ENCODE assay signal across 17 cellular contexts in genomic region chr18:79117380-79117779, GRCh38.
"Had no signal": no experiment of that assay in that cellular context is flagged by ENCODE, and none has a peak within 500 bp of the region (broad histone marks: within the 10 kb centered on the region; RNA-seq: fewer than 3 reads in every experiment).

No MANE protein-coding gene starts in this region.

- H3K36me3 ChIP-seq: brain microvascular endothelial cell, colonic mucosa had no signal

- H3K27ac ChIP-seq: brain microvascular endothelial cell, colonic mucosa, tibial nerve, vagina had no signal

- ATAC-seq: activated CD4-positive, CD25-positive, alpha-beta regulatory T cell treated with anti-CD3 and anti-CD28 coated beads, Interleukin-2, amount 50 U/mL, for 24 hours; activated CD8-positive, alpha-beta T cell treated with anti-CD3 and anti-CD28 coated beads, Interleukin-2, amount 10 ng/mL, durations not matched to agents 7 days and 5 days; activated naive CD8-positive, alpha-beta T cell treated with anti-CD3 and anti-CD28 coated beads, Interleukin-2, amount 50 U/mL, for 24 hours; activated T-cell treated with anti-CD3 and anti-CD28 coated beads, Interleukin-2, amount 50 U/mL, for 4 hours had no signal

- DNase-seq: activated CD4-positive, alpha-beta T cell treated with anti-CD3 and anti-CD28 coated beads, Interleukin-2, amount 10 ng/mL, durations not matched to agents 7 days and 5 days; activated CD8-positive, alpha-beta T cell treated with anti-CD3 and anti-CD28 coated beads, Interleukin-2, amount 10 ng/mL, durations not matched to agents 7 days and 5 days; activated naive CD4-positive, alpha-beta T cell treated with anti-CD3 and anti-CD28 coated beads for 36 hours; activated naive CD8-positive, alpha-beta T cell treated with anti-CD3 and anti-CD28 coated beads, Interleukin-2, amount 50 U/mL, for 24 hours; activated T-cell treated with anti-CD3 and anti-CD28 coated beads, Interleukin-2, amount 50 U/mL, for 4 hours; aorta; brain microvascular endothelial cell; central memory CD4-positive, alpha-beta T cell; colonic mucosa; left cardiac atrium; midbrain; nucleus accumbens; stimulated activated CD4-positive, alpha-beta T cell treated with anti-CD3 and anti-CD28 coated beads, Interleukin-12 subunit alpha, Interleukin-12 subunit beta, amount 100 ng/mL, for 4 hours; stimulated activated CD4-positive, alpha-beta T cell treated with anti-CD3 and anti-CD28 coated beads, Interleukin-1b, Interleukin-23, amount 100 ng/mL, for 48 hours had no signal

- H3K4me1 ChIP-seq: colonic mucosa, vagina had no signal

- H3K9me3 ChIP-seq: colonic mucosa, tibial nerve, vagina had no signal

- H3K4me3 ChIP-seq: colonic mucosa, tibial nerve, vagina had no signal

- H3K27me3 ChIP-seq: brain microvascular endothelial cell, colonic mucosa, tibial nerve, vagina had no signal
